2 cellular contexts compared by ENCODE assay signal in genomic region chr17:65697661-65698060, GRCh38.
TF ChIP-seq lines count a peak whose summit lies in the region.

No MANE protein-coding gene starts in this region.

TF ChIP-seq in SK-N-SH, 30 proteins besides CTCF, POLR2A, EP300 and RAD21 (continued from another document):
- TF ChIP-seq PBX3 (IDR thresholded peaks at IDR 0.05) (no peak), USF2 (IDR thresholded peaks at IDR 0.05; ENCODE audit: borderline replicate concordance, low read depth, low read length) (no peak), CHD2 (IDR thresholded peaks at IDR 0.05; ENCODE audit: low read length, partially characterized antibody) (no peak), GABPA (IDR thresholded peaks at IDR 0.05; ENCODE audit: low read depth) (no peak), JUND (IDR thresholded peaks at IDR 0.05) (no peak), SMC3 (IDR thresholded peaks at IDR 0.05; ENCODE audit: low read depth, low read length) (no peak), MEF2A (IDR thresholded peaks at IDR 0.05; ENCODE audit: borderline replicate concordance, low read depth) (no peak), RCOR1 (IDR thresholded peaks at IDR 0.05; ENCODE audit: low read length) (no peak), TEAD4 (IDR thresholded peaks at IDR 0.05; ENCODE audit: borderline replicate concordance, insufficient read depth) (no peak), GATA2 (CRISPR knock-in tag; IDR thresholded peaks at IDR 0.05) (no peak)
- TF ChIP-seq, protein P1, sequence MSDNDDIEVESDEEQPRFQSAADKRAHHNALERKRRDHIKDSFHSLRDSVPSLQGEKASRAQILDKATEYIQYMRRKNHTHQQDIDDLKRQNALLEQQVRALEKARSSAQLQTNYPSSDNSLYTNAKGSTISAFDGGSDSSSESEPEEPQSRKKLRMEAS (IDR thresholded peaks at IDR 0.05; ENCODE audit: low read depth) = no peak
- TF ChIP-seq, protein P2, sequence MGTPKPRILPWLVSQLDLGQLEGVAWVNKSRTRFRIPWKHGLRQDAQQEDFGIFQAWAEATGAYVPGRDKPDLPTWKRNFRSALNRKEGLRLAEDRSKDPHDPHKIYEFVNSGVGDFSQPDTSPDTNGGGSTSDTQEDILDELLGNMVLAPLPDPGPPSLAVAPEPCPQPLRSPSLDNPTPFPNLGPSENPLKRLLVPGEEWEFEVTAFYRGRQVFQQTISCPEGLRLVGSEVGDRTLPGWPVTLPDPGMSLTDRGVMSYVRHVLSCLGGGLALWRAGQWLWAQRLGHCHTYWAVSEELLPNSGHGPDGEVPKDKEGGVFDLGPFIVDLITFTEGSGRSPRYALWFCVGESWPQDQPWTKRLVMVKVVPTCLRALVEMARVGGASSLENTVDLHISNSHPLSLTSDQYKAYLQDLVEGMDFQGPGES (IDR thresholded peaks at IDR 0.05; ENCODE audit: low read depth, low read length) = no peak

TF ChIP-seq in SK-N-SH treated with all-trans-retinoic acid at 6 μM for 48 hours, 23 proteins besides CTCF, POLR2A, EP300 and RAD21 (continued from another document):
- TF ChIP-seq, protein P3, sequence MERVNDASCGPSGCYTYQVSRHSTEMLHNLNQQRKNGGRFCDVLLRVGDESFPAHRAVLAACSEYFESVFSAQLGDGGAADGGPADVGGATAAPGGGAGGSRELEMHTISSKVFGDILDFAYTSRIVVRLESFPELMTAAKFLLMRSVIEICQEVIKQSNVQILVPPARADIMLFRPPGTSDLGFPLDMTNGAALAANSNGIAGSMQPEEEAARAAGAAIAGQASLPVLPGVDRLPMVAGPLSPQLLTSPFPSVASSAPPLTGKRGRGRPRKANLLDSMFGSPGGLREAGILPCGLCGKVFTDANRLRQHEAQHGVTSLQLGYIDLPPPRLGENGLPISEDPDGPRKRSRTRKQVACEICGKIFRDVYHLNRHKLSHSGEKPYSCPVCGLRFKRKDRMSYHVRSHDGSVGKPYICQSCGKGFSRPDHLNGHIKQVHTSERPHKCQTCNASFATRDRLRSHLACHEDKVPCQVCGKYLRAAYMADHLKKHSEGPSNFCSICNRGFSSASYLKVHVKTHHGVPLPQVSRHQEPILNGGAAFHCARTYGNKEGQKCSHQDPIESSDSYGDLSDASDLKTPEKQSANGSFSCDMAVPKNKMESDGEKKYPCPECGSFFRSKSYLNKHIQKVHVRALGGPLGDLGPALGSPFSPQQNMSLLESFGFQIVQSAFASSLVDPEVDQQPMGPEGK (CRISPR knock-in tag; IDR thresholded peaks at IDR 0.05; ENCODE audit: borderline replicate concordance) = no peak
- TF ChIP-seq ISL1 (CRISPR knock-in tag; IDR thresholded peaks at IDR 0.05) (no peak), SNAI2 (CRISPR knock-in tag; IDR thresholded peaks at IDR 0.05) (no peak), ZNF70 (CRISPR knock-in tag; IDR thresholded peaks at IDR 0.05) (no peak), TOX (CRISPR knock-in tag; IDR thresholded peaks at IDR 0.05; ENCODE audit: borderline replicate concordance) (no peak), POU6F1 (CRISPR knock-in tag; IDR thresholded peaks at IDR 0.05; ENCODE audit: borderline replicate concordance, low read depth) (no peak), BACH2 (CRISPR knock-in tag; IDR thresholded peaks at IDR 0.05; ENCODE audit: borderline replicate concordance) (no peak), ESRRG (CRISPR knock-in tag; IDR thresholded peaks at IDR 0.05) (no peak), PPARA (CRISPR knock-in tag; IDR thresholded peaks at IDR 0.05; ENCODE audit: borderline replicate concordance) (no peak), ZFP3 (CRISPR knock-in tag; IDR thresholded peaks at IDR 0.05) (no peak), ZNF565 (CRISPR knock-in tag; conservative IDR thresholded peaks at IDR 0.05; ENCODE audit: low read depth) (no peak), CSDC2 (CRISPR knock-in tag; IDR thresholded peaks at IDR 0.05) (no peak), GLIS3 (CRISPR knock-in tag; IDR thresholded peaks at IDR 0.05) (no peak), ARNTL (CRISPR knock-in tag; IDR thresholded peaks at IDR 0.05; ENCODE audit: borderline replicate concordance, low read depth) (no peak), ZNF8 (CRISPR knock-in tag; IDR thresholded peaks at IDR 0.05) (no peak)
- TF ChIP-seq, protein P4, sequence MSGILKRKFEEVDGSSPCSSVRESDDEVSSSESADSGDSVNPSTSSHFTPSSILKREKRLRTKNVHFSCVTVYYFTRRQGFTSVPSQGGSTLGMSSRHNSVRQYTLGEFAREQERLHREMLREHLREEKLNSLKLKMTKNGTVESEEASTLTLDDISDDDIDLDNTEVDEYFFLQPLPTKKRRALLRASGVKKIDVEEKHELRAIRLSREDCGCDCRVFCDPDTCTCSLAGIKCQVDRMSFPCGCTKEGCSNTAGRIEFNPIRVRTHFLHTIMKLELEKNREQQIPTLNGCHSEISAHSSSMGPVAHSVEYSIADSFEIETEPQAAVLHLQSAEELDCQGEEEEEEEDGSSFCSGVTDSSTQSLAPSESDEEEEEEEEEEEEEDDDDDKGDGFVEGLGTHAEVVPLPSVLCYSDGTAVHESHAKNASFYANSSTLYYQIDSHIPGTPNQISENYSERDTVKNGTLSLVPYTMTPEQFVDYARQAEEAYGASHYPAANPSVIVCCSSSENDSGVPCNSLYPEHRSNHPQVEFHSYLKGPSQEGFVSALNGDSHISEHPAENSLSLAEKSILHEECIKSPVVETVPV (CRISPR knock-in tag; IDR thresholded peaks at IDR 0.05) = no peak
